Comparison of ENCODE assay signal across 2 cellular contexts in genomic region chr10:964321-964987, GRCh38.
TF ChIP-seq lines count a peak whose summit lies in the region.

No MANE protein-coding gene starts in this region.

TF ChIP-seq in IMR-90, 13 proteins besides CTCF, POLR2A, EP300 and RAD21:
- no peak for TF ChIP-seq CHD1 (IDR thresholded peaks at IDR 0.05; ENCODE audit: low read depth, low read length)
- no peak for TF ChIP-seq MXI1 (IDR thresholded peaks at IDR 0.05; ENCODE audit: borderline replicate concordance, low read depth, low read length)
- no peak for TF ChIP-seq RCOR1 (IDR thresholded peaks at IDR 0.05; ENCODE audit: insufficient replicate concordance, low read length)
- no peak for TF ChIP-seq MAZ (IDR thresholded peaks at IDR 0.05; ENCODE audit: borderline replicate concordance, low read depth, low read length)
- TF ChIP-seq, protein P1, sequence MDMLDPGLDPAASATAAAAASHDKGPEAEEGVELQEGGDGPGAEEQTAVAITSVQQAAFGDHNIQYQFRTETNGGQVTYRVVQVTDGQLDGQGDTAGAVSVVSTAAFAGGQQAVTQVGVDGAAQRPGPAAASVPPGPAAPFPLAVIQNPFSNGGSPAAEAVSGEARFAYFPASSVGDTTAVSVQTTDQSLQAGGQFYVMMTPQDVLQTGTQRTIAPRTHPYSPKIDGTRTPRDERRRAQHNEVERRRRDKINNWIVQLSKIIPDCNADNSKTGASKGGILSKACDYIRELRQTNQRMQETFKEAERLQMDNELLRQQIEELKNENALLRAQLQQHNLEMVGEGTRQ (IDR thresholded peaks at IDR 0.05; ENCODE audit: low read depth, low read length) = no peak
- TF ChIP-seq BHLHE40 (IDR thresholded peaks at IDR 0.05; ENCODE audit: low read depth, low read length) = no peak
- no peak for TF ChIP-seq RFX5 (IDR thresholded peaks at IDR 0.05; ENCODE audit: low read depth, low read length)
- TF ChIP-seq, protein P2, sequence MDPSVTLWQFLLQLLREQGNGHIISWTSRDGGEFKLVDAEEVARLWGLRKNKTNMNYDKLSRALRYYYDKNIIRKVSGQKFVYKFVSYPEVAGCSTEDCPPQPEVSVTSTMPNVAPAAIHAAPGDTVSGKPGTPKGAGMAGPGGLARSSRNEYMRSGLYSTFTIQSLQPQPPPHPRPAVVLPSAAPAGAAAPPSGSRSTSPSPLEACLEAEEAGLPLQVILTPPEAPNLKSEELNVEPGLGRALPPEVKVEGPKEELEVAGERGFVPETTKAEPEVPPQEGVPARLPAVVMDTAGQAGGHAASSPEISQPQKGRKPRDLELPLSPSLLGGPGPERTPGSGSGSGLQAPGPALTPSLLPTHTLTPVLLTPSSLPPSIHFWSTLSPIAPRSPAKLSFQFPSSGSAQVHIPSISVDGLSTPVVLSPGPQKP (IDR thresholded peaks at IDR 0.05; ENCODE audit: borderline replicate concordance, low read depth, low read length) = no peak
- no peak for TF ChIP-seq FOS (IDR thresholded peaks at IDR 0.05; ENCODE audit: low read depth, low read length)

TF ChIP-seq in HepG2, 621 proteins besides CTCF, POLR2A, EP300 and RAD21:
- TF ChIP-seq ZBTB2 (CRISPR knock-in tag; IDR thresholded peaks at IDR 0.05; ENCODE audit: low read depth) (no peak), PLRG1 (conservative IDR thresholded peaks at IDR 0.05) (no peak), SOX6 (IDR thresholded peaks at IDR 0.05) (no peak), SOX6 (CRISPR knock-in tag; IDR thresholded peaks at IDR 0.05) (peak; percentile 36; the same call in 1 of the 2 replicates), RCOR2 (CRISPR knock-in tag; IDR thresholded peaks at IDR 0.05) (no peak), ZMYM4 (CRISPR knock-in tag; IDR thresholded peaks at IDR 0.05) (0 out of 2 replicates have a peak, but pooled peaks have one; percentile 18), NR2F1 (CRISPR knock-in tag; IDR thresholded peaks at IDR 0.05) (peak in 1 of 2 experiments; percentile 31; a peak in 1 of 4 replicates), HNF4A (CRISPR knock-in tag; IDR thresholded peaks at IDR 0.05) (0 out of 2 replicates have a peak, but pooled peaks have one; percentile 14), ZKSCAN1 (IDR thresholded peaks at IDR 0.05; ENCODE audit: low read length) (0 out of 2 replicates have a peak, but pooled peaks have one; percentile 49), ZFX (CRISPR knock-in tag; IDR thresholded peaks at IDR 0.05; ENCODE audit: low read depth) (0 out of 2 replicates have a peak, but pooled peaks have one; percentile 26), NR2C2 (CRISPR knock-in tag; IDR thresholded peaks at IDR 0.05; ENCODE audit: borderline replicate concordance) (peak; percentile 81), SALL1 (CRISPR knock-in tag; IDR thresholded peaks at IDR 0.05) (0 out of 2 replicates have a peak, but pooled peaks have one; percentile 12), ZBTB3 (CRISPR knock-in tag; IDR thresholded peaks at IDR 0.05; ENCODE audit: borderline replicate concordance, low read depth) (no peak), ZNF768 (CRISPR knock-in tag; IDR thresholded peaks at IDR 0.05) (peak; percentile 18; the same call in 1 of the 2 replicates), ZSCAN5A (CRISPR knock-in tag; IDR thresholded peaks at IDR 0.05; ENCODE audit: borderline replicate concordance) (0 out of 2 replicates have a peak, but pooled peaks have one; percentile 21), TSC22D2 (CRISPR knock-in tag; IDR thresholded peaks at IDR 0.05; ENCODE audit: borderline replicate concordance) (no peak)
- TF ChIP-seq, protein P3, sequence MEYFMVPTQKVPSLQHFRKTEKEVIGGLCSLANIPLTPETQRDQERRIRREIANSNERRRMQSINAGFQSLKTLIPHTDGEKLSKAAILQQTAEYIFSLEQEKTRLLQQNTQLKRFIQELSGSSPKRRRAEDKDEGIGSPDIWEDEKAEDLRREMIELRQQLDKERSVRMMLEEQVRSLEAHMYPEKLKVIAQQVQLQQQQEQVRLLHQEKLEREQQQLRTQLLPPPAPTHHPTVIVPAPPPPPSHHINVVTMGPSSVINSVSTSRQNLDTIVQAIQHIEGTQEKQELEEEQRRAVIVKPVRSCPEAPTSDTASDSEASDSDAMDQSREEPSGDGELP (IDR thresholded peaks at IDR 0.05; ENCODE audit: borderline replicate concordance, low read depth) = peak; percentile 40; the same call in 1 of the 2 replicates
- TF ChIP-seq, protein P4, sequence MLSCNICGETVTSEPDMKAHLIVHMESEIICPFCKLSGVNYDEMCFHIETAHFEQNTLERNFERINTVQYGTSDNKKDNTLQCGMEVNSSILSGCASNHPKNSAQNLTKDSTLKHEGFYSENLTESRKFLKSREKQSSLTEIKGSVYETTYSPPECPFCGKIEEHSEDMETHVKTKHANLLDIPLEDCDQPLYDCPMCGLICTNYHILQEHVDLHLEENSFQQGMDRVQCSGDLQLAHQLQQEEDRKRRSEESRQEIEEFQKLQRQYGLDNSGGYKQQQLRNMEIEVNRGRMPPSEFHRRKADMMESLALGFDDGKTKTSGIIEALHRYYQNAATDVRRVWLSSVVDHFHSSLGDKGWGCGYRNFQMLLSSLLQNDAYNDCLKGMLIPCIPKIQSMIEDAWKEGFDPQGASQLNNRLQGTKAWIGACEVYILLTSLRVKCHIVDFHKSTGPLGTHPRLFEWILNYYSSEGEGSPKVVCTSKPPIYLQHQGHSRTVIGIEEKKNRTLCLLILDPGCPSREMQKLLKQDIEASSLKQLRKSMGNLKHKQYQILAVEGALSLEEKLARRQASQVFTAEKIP (CRISPR knock-in tag; IDR thresholded peaks at IDR 0.05; ENCODE audit: borderline replicate concordance) = 0 out of 2 replicates have a peak, but pooled peaks have one; percentile 54
